2 cellular contexts compared by ENCODE assay signal in the genomic region with DNA sequence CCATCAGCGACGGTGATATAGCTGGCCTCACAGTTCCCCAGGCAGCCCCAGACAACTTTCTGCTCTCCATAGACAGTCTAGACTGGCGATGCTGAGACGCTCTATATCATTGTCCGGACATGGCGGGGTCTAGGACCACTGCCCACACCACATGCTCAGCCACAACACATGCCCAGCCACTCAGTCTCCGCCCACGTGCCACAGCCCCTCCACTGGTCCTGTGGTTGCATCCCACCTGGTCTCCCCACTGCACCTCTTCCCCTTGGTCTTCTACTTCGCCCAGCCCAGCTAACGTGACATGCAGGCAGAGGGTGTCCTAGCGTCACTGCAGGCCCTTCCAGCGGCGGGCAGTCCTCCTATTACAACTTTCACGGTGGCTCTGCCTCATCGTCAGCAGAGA.
TF ChIP-seq lines count a peak whose summit lies in the region.

No MANE protein-coding gene starts in this region.

TF ChIP-seq in GM12878, 131 proteins besides CTCF, POLR2A, EP300 and RAD21 (continues in another document):
- TF ChIP-seq ZNF274 (IDR thresholded peaks at IDR 0.05; ENCODE audit: insufficient read depth, insufficient read length) = no peak
- TF ChIP-seq HCFC1 (IDR thresholded peaks at IDR 0.05; ENCODE audit: low read length) = no peak
- TF ChIP-seq, protein P1, sequence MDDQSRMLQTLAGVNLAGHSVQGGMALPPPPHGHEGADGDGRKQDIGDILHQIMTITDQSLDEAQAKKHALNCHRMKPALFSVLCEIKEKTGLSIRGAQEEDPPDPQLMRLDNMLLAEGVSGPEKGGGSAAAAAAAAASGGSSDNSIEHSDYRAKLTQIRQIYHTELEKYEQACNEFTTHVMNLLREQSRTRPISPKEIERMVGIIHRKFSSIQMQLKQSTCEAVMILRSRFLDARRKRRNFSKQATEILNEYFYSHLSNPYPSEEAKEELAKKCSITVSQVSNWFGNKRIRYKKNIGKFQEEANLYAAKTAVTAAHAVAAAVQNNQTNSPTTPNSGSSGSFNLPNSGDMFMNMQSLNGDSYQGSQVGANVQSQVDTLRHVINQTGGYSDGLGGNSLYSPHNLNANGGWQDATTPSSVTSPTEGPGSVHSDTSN (IDR thresholded peaks at IDR 0.05; ENCODE audit: insufficient replicate concordance, low read depth, low read length) = no peak
- no peak for TF ChIP-seq REST (IDR thresholded peaks at IDR 0.05; ENCODE audit: low read depth, low read length)
- TF ChIP-seq, protein P2, sequence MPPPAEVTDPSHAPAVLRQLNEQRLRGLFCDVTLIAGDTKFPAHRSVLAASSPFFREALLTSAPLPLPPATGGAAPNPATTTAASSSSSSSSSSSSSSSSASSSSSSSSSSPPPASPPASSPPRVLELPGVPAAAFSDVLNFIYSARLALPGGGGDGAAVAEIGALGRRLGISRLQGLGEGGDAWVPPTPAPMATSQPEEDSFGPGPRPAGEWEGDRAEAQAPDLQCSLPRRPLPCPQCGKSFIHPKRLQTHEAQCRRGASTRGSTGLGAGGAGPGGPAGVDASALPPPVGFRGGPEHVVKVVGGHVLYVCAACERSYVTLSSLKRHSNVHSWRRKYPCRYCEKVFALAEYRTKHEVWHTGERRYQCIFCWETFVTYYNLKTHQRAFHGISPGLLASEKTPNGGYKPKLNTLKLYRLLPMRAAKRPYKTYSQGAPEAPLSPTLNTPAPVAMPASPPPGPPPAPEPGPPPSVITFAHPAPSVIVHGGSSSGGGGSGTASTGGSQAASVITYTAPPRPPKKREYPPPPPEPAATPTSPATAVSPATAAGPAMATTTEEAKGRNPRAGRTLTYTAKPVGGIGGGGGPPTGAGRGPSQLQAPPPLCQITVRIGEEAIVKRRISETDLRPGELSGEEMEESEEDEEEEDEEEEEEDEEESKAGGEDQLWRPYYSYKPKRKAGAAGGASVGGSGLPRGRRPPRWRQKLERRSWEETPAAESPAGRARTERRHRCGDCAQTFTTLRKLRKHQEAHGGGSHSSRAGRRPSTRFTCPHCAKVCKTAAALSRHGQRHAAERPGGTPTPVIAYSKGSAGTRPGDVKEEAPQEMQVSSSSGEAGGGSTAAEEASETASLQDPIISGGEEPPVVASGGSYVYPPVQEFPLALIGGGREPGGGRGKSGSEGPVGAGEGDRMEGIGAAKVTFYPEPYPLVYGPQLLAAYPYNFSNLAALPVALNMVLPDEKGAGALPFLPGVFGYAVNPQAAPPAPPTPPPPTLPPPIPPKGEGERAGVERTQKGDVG (CRISPR knock-in tag; IDR thresholded peaks at IDR 0.05) = no peak
- TF ChIP-seq, protein P3, sequence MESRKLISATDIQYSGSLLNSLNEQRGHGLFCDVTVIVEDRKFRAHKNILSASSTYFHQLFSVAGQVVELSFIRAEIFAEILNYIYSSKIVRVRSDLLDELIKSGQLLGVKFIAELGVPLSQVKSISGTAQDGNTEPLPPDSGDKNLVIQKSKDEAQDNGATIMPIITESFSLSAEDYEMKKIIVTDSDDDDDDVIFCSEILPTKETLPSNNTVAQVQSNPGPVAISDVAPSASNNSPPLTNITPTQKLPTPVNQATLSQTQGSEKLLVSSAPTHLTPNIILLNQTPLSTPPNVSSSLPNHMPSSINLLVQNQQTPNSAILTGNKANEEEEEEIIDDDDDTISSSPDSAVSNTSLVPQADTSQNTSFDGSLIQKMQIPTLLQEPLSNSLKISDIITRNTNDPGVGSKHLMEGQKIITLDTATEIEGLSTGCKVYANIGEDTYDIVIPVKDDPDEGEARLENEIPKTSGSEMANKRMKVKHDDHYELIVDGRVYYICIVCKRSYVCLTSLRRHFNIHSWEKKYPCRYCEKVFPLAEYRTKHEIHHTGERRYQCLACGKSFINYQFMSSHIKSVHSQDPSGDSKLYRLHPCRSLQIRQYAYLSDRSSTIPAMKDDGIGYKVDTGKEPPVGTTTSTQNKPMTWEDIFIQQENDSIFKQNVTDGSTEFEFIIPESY (IDR thresholded peaks at IDR 0.05) = no peak
- TF ChIP-seq, protein P4, sequence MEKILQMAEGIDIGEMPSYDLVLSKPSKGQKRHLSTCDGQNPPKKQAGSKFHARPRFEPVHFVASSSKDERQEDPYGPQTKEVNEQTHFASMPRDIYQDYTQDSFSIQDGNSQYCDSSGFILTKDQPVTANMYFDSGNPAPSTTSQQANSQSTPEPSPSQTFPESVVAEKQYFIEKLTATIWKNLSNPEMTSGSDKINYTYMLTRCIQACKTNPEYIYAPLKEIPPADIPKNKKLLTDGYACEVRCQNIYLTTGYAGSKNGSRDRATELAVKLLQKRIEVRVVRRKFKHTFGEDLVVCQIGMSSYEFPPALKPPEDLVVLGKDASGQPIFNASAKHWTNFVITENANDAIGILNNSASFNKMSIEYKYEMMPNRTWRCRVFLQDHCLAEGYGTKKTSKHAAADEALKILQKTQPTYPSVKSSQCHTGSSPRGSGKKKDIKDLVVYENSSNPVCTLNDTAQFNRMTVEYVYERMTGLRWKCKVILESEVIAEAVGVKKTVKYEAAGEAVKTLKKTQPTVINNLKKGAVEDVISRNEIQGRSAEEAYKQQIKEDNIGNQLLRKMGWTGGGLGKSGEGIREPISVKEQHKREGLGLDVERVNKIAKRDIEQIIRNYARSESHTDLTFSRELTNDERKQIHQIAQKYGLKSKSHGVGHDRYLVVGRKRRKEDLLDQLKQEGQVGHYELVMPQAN (conservative IDR thresholded peaks at IDR 0.05) = no peak
- no peak for TF ChIP-seq TAF1 (IDR thresholded peaks at IDR 0.05; ENCODE audit: borderline replicate concordance, low read depth, low read length)

TF ChIP-seq in endothelial cell of umbilical vein, 7 proteins besides CTCF, POLR2A, EP300 and RAD21:
- TF ChIP-seq EZH2 (IDR thresholded peaks at IDR 0.05; ENCODE audit: borderline replicate concordance, low read depth, low read length, severe bottlenecking) (no peak), POLR2AphosphoS5 (IDR thresholded peaks at IDR 0.05; ENCODE audit: insufficient read depth, low read depth, low read length) (peak; percentile 26)
TF ChIP-seq in endothelial cell of umbilical vein: peak in this region for 1.
